11 cellular contexts compared by ENCODE assay signal in the genomic region with DNA sequence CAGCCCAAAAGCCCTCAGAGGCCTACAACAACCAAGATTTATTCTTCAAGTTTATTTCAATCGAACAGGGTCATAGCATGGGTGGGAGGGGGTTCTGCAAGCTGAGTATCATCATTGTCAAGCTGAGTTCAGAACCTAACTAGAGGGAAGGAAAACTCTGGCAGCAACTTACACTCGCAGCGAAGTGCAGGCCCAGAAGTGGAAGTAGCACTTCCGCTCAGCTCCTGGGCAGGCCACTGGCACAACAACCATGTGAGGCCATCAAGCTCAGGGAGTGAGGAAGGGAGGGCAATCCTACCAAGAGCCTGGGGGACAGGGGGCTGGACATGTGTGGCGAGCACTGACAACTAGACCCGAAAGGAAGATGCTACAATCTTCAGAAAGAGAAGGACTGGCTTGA. TPM values are rescaled to one million over a fixed set of nuclear protein-coding genes. Genes with fewer than 3 reads are reported as not detected.
DNase-seq lines count a peak whose midpoint lies in the region; ATAC-seq and TF ChIP-seq lines count a peak whose summit lies in the region.
"Had no signal": no experiment of that assay in that cellular context is flagged by ENCODE, and none has a peak within 500 bp of the region (broad histone marks: within the 10 kb centered on the region; RNA-seq: fewer than 3 reads in every experiment).

No MANE protein-coding gene starts in this region.

- H3K27ac ChIP-seq in psoas muscle (no peak overlapping the region), gastroesophageal sphincter (no peak overlapping the region)

- H3K9me3 ChIP-seq in psoas muscle (no peaks in the 10 kb centered on the region), gastroesophageal sphincter (no peaks in the 10 kb centered on the region)

- H3K36me3 ChIP-seq in psoas muscle (ENCODE audit: insufficient read depth in 1 of 2, low read depth in 1 of 2): no peaks in the 10 kb centered on the region
- no peaks in the 10 kb centered on the region for H3K36me3 ChIP-seq in gastroesophageal sphincter

- TF ChIP-seq CTCF in endothelial cell (IDR thresholded peaks at IDR 0.05; ENCODE audit: unreplicated experiment) (no peak), psoas muscle (IDR thresholded peaks at IDR 0.05) (no peak), gastroesophageal sphincter (IDR thresholded peaks at IDR 0.05) (no peak)

- H3K4me3 ChIP-seq in psoas muscle (no peak overlapping the region), gastroesophageal sphincter (no peak overlapping the region)

- intact Hi-C loops in psoas muscle (cut with DNase I): no loop called here

- no peak overlapping the region for H3K4me3 Mint-ChIP-seq in endothelial cell (ENCODE audit: unreplicated experiment)

- H3K9me3 Mint-ChIP-seq in endothelial cell (ENCODE audit: unreplicated experiment): no peaks in the 10 kb centered on the region

- H3K36me3 Mint-ChIP-seq in endothelial cell (ENCODE audit: low read depth, unreplicated experiment): no peaks in the 10 kb centered on the region

- ATAC-seq in psoas muscle (no peak), gastroesophageal sphincter (no peak)

- H3K4me1 Mint-ChIP-seq in endothelial cell (ENCODE audit: unreplicated experiment): peaks cover 30% of the 10 kb centered on the region

- peak overlapping the region; percentile 8 for H3K27ac Mint-ChIP-seq in endothelial cell (ENCODE audit: unreplicated experiment)

- H3K27me3 Mint-ChIP-seq in endothelial cell (ENCODE audit: unreplicated experiment): peaks cover 5% of the 10 kb centered on the region

- peak; percentile 12 to 24 for DNase-seq in AML-193 (lab: John Stamatoyannopoulos, UW)
- peak; percentile 44 for DNase-seq in GF-D8 (lab: John Stamatoyannopoulos, UW)
- peak; percentile 59 for DNase-seq in NOMO-1 treated with DMSO at 0.1 percent for 48 hours (lab: John Stamatoyannopoulos, UW; ENCODE audit: unreplicated experiment)
- no peak for DNase-seq in endothelial cell (ENCODE audit: low spot score)
- no peak for DNase-seq in psoas muscle
- DNase-seq in stimulated activated CD4-positive, alpha-beta T cell treated with anti-CD3 and anti-CD28 coated beads, Interleukin-15, amount 100 ng/mL, for 24 hours: no peak
- no peak for DNase-seq in NCI-H2171 treated with DMSO at 0.1 percent for 48 hours (lab: John Stamatoyannopoulos, UW)
- DNase-seq: activated CD4-positive, alpha-beta T cell treated with anti-CD3 and anti-CD28 coated beads for 4 hours; activated naive CD4-positive, alpha-beta T cell treated with Interleukin-2 at 50 U/mL for 16 hours; small intestine had no signal

- TF ChIP-seq EP300 in gastroesophageal sphincter (IDR thresholded peaks at IDR 0.05): no peak

- no peaks in the 10 kb centered on the region for H3K27me3 ChIP-seq in psoas muscle (ENCODE audit: insufficient read depth in 3 of 3, low read length in 2 of 3)
- no peaks in the 10 kb centered on the region for H3K27me3 ChIP-seq in gastroesophageal sphincter

- H3K4me1 ChIP-seq in psoas muscle (peaks cover 16% of the 10 kb centered on the region), gastroesophageal sphincter (peaks cover 0 to 38% (median 3%) of the 10 kb centered on the region in 3 donors)

- WGBS in psoas muscle, 3 donors: 76 to 84% (median 80%) methylated on average over 6 of the region's 6 CpGs
- WGBS in gastroesophageal sphincter (ENCODE audit: low coverage in 1 of 2), 2 donors: 77 to 93% methylated on average over 4 to 6 of the region's 6 CpGs

- no peak for TF ChIP-seq POLR2A in gastroesophageal sphincter (IDR thresholded peaks at IDR 0.05)

RNA-seq across cellular contexts. Expression of a gene that starts 4.8 kb away (rescaled TPM):
- 60.4 TPM for total RNA-seq in endothelial cell (ENCODE audit: unreplicated experiment)
- 10 to 100 TPM; 12.2 to 24.7 (median 21.1) TPM for total RNA-seq in psoas muscle
- 10 to 100 TPM; 18.2 to 36.0 (median 28.9) TPM for polyA plus RNA-seq in psoas muscle
- 10 to 100 TPM; 34.7 to 58.9 (median 52.1) TPM for total RNA-seq in gastroesophageal sphincter

Comparison
In these comparisons a context has a peak if more than half of its experiments do, and no peak if none do; other contexts are left out.
1. DNase-seq: peak in AML-193 (2 of 2), GF-D8 (single experiment) and NOMO-1 treated with DMSO at 0.1 percent for 48 hours (single experiment); none in endothelial cell (single experiment), psoas muscle (0 of 2), stimulated activated CD4-positive, alpha-beta T cell treated with anti-CD3 and anti-CD28 coated beads, Interleukin-15, amount 100 ng/mL, for 24 hours (single experiment) and NCI-H2171 treated with DMSO at 0.1 percent for 48 hours (single experiment).